ENCODE assay signal across 8 cellular contexts in the genomic region with DNA sequence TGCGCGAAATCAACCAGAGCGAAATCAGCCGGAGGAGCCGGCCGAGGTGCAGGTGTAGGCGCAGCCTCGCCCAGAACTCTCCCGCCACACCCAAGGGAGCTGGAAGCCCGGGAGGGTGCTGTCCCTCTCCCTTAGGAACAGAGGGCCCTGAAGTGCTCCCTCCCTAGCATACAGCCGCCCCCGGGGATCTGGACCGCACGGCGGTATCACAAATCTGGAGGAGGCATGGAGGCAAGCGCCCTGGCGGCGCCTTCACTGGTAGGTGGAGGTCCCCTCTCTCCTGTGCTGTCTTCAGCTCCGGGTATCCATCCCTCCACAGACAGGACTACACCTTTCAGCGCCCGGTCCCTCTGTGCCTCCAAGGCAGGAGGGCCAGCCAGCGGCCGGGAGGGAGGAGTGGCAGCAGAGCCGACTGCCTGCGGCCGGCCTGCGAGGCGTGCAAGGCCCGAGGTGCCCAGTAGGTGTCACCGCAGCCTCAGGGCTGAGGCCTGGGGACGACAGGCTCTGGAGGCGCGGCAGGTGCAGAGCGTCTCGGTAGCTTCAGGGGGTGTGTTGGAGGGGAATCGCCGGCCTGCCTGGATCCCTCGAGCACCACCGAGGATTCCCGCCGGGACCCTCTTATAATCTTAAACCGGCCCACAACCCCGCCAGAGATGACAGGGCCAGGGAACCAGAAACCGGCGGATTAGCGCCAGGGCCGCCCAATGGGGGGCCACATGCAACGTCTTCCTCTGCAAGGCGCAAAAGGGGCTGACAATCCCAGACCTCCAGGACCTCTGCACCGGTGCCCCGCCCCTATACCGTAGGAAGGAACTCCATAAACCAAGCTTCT. TPM values are rescaled to one million over a fixed set of nuclear protein-coding genes. Genes with fewer than 3 reads are reported as not detected.
DNase-seq lines count a peak whose midpoint lies in the region; ATAC-seq and TF ChIP-seq lines count a peak whose summit lies in the region.

No MANE protein-coding gene starts in this region.

- peak overlapping the region; percentile 79 for H3K4me3 ChIP-seq in endodermal cell (ENCODE audit: low read length)

- peak overlapping the region; percentile 68 for H3K4me3 Mint-ChIP-seq in endodermal cell

- H3K9me3 ChIP-seq in endodermal cell (ENCODE audit: control insufficient read depth, low read length): no peaks in the 10 kb centered on the region

- H3K4me1 Mint-ChIP-seq in endodermal cell: peaks cover 18% of the 10 kb centered on the region

- peaks cover 7% of the 10 kb centered on the region for H3K36me3 Mint-ChIP-seq in endodermal cell (ENCODE audit: low read depth)

- 4 to 7% methylated on average over 19 to 52 of the region's 52 CpGs for WGBS in endodermal cell (ENCODE audit: insufficient coverage in 1 of 2, insufficient read length in 1 of 2), 2 experiments

- no peak overlapping the region for H3K27ac Mint-ChIP-seq in endodermal cell

- H3K9me3 Mint-ChIP-seq in endodermal cell: no peaks in the 10 kb centered on the region

- peaks cover 11% of the 10 kb centered on the region for H3K4me1 ChIP-seq in endodermal cell (ENCODE audit: control insufficient read depth, insufficient read depth, low read length)

- peaks cover 92% of the 10 kb centered on the region for H3K27me3 Mint-ChIP-seq in endodermal cell (ENCODE audit: insufficient read depth)

- DNase-seq in AG08395 (ENCODE audit: low spot score) (peak; percentile 87), NCI-H748 treated with DMSO at 0.1 percent for 48 hours (lab: John Stamatoyannopoulos, UW) (peak; percentile 50), endodermal cell (peak; percentile 95), middle frontal gyrus (ENCODE audit: extremely low spot score, low spot score) (peak; percentile 60)
- DNase-seq in activated CD8-positive, alpha-beta memory T cell treated with anti-CD3 and anti-CD28 coated beads for 24 hours: peak; percentile 92
- DNase-seq in stimulated activated CD8-positive, alpha-beta memory T cell treated with anti-CD3 and anti-CD28 coated beads, Interleukin-2, amount 100 ng/mL, for 48 hours (ENCODE audit: low read depth in 2 of 2): peak; percentile 65 to 73

- peak; percentile 98 for TF ChIP-seq CTCF in endodermal cell (conservative IDR thresholded peaks at IDR 0.05)

- no peak overlapping the region for H3K27ac ChIP-seq in endodermal cell (ENCODE audit: low read depth, low read length)

- H3K27me3 ChIP-seq in endodermal cell (ENCODE audit: control insufficient read depth, insufficient read depth, low read length, poor library complexity, severe bottlenecking): peaks cover 98% of the 10 kb centered on the region

- H3K36me3 ChIP-seq in endodermal cell (ENCODE audit: control insufficient read depth, insufficient read depth, low read length): no peaks in the 10 kb centered on the region

- peak; percentile 89 for ATAC-seq in GM18909 (IDR thresholded peaks at IDR 0.05; ENCODE audit: poor library complexity, unreplicated experiment)
- ATAC-seq in HG03354 (IDR thresholded peaks at IDR 0.05; ENCODE audit: poor library complexity, severe bottlenecking, unreplicated experiment): peak; percentile 90

- no peak overlapping the region for H3K9ac ChIP-seq in endodermal cell (ENCODE audit: extremely low read depth, low read length, poor library complexity, severe bottlenecking)

RNA-seq across cellular contexts. Expression of a gene that starts 2.8 kb away (rescaled TPM):
- total RNA-seq in endodermal cell: 10 to 100 TPM in 1 of 2 donors, 1 to 10 TPM in 1; 2.1 to 10.3 TPM
- 6.9 TPM for polyA plus RNA-seq in endodermal cell (2013, experiment 1 of 2)
- polyA plus RNA-seq in endodermal cell (2013, experiment 2 of 2): 3.5 TPM

RNA-seq across cellular contexts. Expression of a gene that starts 16.6 kb away (rescaled TPM):
- total RNA-seq in endodermal cell: 1 to 10 TPM in 1 of 2 donors, under 1 TPM in 1; 0.84 to 1.5 TPM
- polyA plus RNA-seq in endodermal cell (2013, experiment 1 of 2): 1.2 TPM
- polyA plus RNA-seq in endodermal cell (2013, experiment 2 of 2): 0.83 TPM
